ENCODE assay signal across 1 cellular context in the genomic region with DNA sequence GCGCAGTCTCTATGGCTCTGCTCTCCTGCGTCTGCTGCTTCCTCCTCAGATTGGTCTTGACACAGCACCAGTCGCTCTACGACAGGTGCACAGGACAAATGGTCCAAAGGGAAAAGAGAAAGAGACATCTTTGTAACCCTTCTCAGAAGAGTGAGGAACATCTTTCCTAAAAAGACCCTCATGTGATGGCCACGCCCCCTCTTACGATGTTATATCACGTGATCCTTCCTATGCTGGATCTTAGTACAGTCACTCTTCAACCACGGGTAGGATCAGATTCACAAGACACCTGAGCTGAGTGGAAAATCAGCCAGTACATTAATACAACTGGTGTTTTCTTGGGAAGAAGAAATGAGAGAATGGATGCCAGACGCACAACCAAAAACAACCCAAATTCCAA.
A peak's percentile ranks its signal among the peaks of the same experiment; 100 is the strongest.
TF ChIP-seq lines count a peak whose summit lies in the region.

No MANE protein-coding gene starts in this region.

TF ChIP-seq in HepG2, 621 proteins besides CTCF, POLR2A, EP300 and RAD21:
- TF ChIP-seq RAD51 (IDR thresholded peaks at IDR 0.05; ENCODE audit: borderline replicate concordance) (peak; percentile 77; the same call in 1 of the 2 replicates), U2AF2 (IDR thresholded peaks at IDR 0.05; ENCODE audit: low read depth, low read length) (no peak)
- TF ChIP-seq, protein P1, sequence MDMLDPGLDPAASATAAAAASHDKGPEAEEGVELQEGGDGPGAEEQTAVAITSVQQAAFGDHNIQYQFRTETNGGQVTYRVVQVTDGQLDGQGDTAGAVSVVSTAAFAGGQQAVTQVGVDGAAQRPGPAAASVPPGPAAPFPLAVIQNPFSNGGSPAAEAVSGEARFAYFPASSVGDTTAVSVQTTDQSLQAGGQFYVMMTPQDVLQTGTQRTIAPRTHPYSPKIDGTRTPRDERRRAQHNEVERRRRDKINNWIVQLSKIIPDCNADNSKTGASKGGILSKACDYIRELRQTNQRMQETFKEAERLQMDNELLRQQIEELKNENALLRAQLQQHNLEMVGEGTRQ (IDR thresholded peaks at IDR 0.05; ENCODE audit: low read depth, low read length) = peak; percentile 50; the same call in 1 of the 2 replicates
- TF ChIP-seq, protein P1 (CRISPR knock-in tag; IDR thresholded peaks at IDR 0.05; ENCODE audit: borderline replicate concordance) = no peak
